Comparison of ENCODE assay signal across 8 cellular contexts in genomic region chr5:131536211-131536826, GRCh38.
A peak's percentile ranks its signal among the peaks of the same experiment; 100 is the strongest.
DNase-seq lines count a peak whose midpoint lies in the region; ATAC-seq and TF ChIP-seq lines count a peak whose summit lies in the region.

No MANE protein-coding gene starts in this region.

- TF ChIP-seq CTCF in uterus (IDR thresholded peaks at IDR 0.05): no peak

- H3K27me3 ChIP-seq in uterus: no peaks in the 10 kb centered on the region

- H3K4me1 ChIP-seq in uterus: no peaks in the 10 kb centered on the region

- H3K27ac ChIP-seq in uterus: no peak overlapping the region

- H3K9me3 Mint-ChIP-seq in activated naive CD8-positive, alpha-beta T cell treated with anti-CD3 and anti-CD28 coated beads, Interleukin-2, amount 50 U/mL, for 24 hours: no peaks in the 10 kb centered on the region

- H3K36me3 Mint-ChIP-seq in activated naive CD8-positive, alpha-beta T cell treated with anti-CD3 and anti-CD28 coated beads, Interleukin-2, amount 50 U/mL, for 24 hours (ENCODE audit: low read depth): peaks cover 9% of the 10 kb centered on the region

- TF ChIP-seq POLR2A in uterus (IDR thresholded peaks at IDR 0.05): no peak

- peak overlapping the region; percentile 38 for H3K4me3 Mint-ChIP-seq in activated naive CD8-positive, alpha-beta T cell treated with anti-CD3 and anti-CD28 coated beads, Interleukin-2, amount 50 U/mL, for 24 hours

- H3K4me1 Mint-ChIP-seq in activated naive CD8-positive, alpha-beta T cell treated with anti-CD3 and anti-CD28 coated beads, Interleukin-2, amount 50 U/mL, for 24 hours: peaks cover 89% of the 10 kb centered on the region

- H3K27me3 Mint-ChIP-seq in activated naive CD8-positive, alpha-beta T cell treated with anti-CD3 and anti-CD28 coated beads, Interleukin-2, amount 50 U/mL, for 24 hours: no peaks in the 10 kb centered on the region

- no peak for DNase-seq in activated CD4-positive, CD25-positive, alpha-beta regulatory T cell (lab: John Stamatoyannopoulos, UW)
- DNase-seq in NAMALWA (ENCODE audit: low spot score) (peak; percentile 73), non-pigmented ciliary epithelial cell (ENCODE audit: low read depth) (peak; percentile 24), amygdala (lab: John Stamatoyannopoulos, UW) (no peak), uterus (no peak)
- no peak for DNase-seq in activated naive CD8-positive, alpha-beta T cell treated with anti-CD3 and anti-CD28 coated beads, Interleukin-2, amount 50 U/mL, for 24 hours

- no peak overlapping the region for H3K4me3 ChIP-seq in uterus

- peak overlapping the region; percentile 71 for H3K27ac Mint-ChIP-seq in activated naive CD8-positive, alpha-beta T cell treated with anti-CD3 and anti-CD28 coated beads, Interleukin-2, amount 50 U/mL, for 24 hours

- peak; percentile 33 to 54 for ATAC-seq in activated CD4-positive, CD25-positive, alpha-beta regulatory T cell treated with anti-CD3 and anti-CD28 coated beads, Interleukin-2, amount 50 U/mL, for 24 hours
- peak; percentile 88 for ATAC-seq in HG02571 (IDR thresholded peaks at IDR 0.05; ENCODE audit: unreplicated experiment)
- ATAC-seq in activated naive CD8-positive, alpha-beta T cell treated with anti-CD3 and anti-CD28 coated beads, Interleukin-2, amount 50 U/mL, for 24 hours: peak; percentile 64

- H3K36me3 ChIP-seq in uterus: no peaks in the 10 kb centered on the region

- H3K9me3 ChIP-seq in uterus: no peaks in the 10 kb centered on the region

- intact Hi-C loops in uterus (cut with DNase I; ENCODE audit: low total_unique reads): no loop called here

Comparison
In these comparisons a context has a peak if more than half of its experiments do, and no peak if none do; other contexts are left out.
1. DNase-seq: peak in NAMALWA (single experiment) and non-pigmented ciliary epithelial cell (single experiment); none in activated CD4-positive, CD25-positive, alpha-beta regulatory T cell (0 of 4), activated naive CD8-positive, alpha-beta T cell treated with anti-CD3 and anti-CD28 coated beads, Interleukin-2, amount 50 U/mL, for 24 hours (single experiment), amygdala (0 of 56) and uterus (0 of 2).
2. Peak in every context shown above with its lines, with median percentiles within 50 percentile points of each other: ATAC-seq.